Comparison of ENCODE assay signal across 8 cellular contexts in genomic region chr2:121804340-121804739, GRCh38. TPM values are rescaled to one million over a fixed set of nuclear protein-coding genes. Genes with fewer than 3 reads are reported as not detected.
A peak's percentile ranks its signal among the peaks of the same experiment; 100 is the strongest.
DNase-seq lines count a peak whose midpoint lies in the region; ATAC-seq, FAIRE-seq and TF ChIP-seq lines count a peak whose summit lies in the region.

No MANE protein-coding gene starts in this region.

- peaks cover 15% of the 10 kb centered on the region for H3K4me1 Mint-ChIP-seq in nephron progenitor cell

- peak; percentile 43 for DNase-seq in GM10266 (ENCODE audit: extremely low spot score)
- DNase-seq in NCI-H1436 (lab: John Stamatoyannopoulos, UW) = peak; percentile 63
- DNase-seq in SW480 (ENCODE audit: low spot score) = peak; percentile 26
- DNase-seq in D721Med (ENCODE audit: insufficient read length, low spot score) = no peak
- DNase-seq in hypothalamus (lab: John Stamatoyannopoulos, UW) = no peak
- DNase-seq in nephron progenitor cell = no peak
- no peak for DNase-seq in Right ventricle myocardium inferior (ENCODE audit: missing footprints)

- no peak overlapping the region for H3K4me3 Mint-ChIP-seq in nephron progenitor cell

- intact Hi-C loops in Right ventricle myocardium inferior (cut with DNase I) = no loop called here

- H3K36me3 Mint-ChIP-seq in nephron progenitor cell (ENCODE audit: low read depth) = peaks cover 9% of the 10 kb centered on the region

- ATAC-seq in HG02610 (IDR thresholded peaks at IDR 0.05; ENCODE audit: unreplicated experiment) (peak; percentile 64), Right ventricle myocardium inferior (no peak)

- no peak overlapping the region for H3K27ac Mint-ChIP-seq in nephron progenitor cell

- no peak for FAIRE-seq in D721Med (lab: Jason Lieb, UNC)

- H3K27me3 Mint-ChIP-seq in nephron progenitor cell (ENCODE audit: low read depth, poor library complexity) = peaks cover 17% of the 10 kb centered on the region

- H3K9me3 Mint-ChIP-seq in nephron progenitor cell = peaks cover 14% of the 10 kb centered on the region

- TF ChIP-seq CTCF in GM10266 (IDR thresholded peaks at IDR 0.05; ENCODE audit: control insufficient read depth, insufficient read depth, low read depth, missing control alignments) = no peak
- no peak for TF ChIP-seq CTCF in D721Med (IDR thresholded peaks at IDR 0.05; ENCODE audit: insufficient read depth, missing control alignments)
- TF ChIP-seq CTCF in nephron progenitor cell (IDR thresholded peaks at IDR 0.05) = no peak

RNA-seq across cellular contexts. Expression of gene TSN, which starts 48.9 kb away (rescaled TPM):
- total RNA-seq in Right ventricle myocardium inferior = 32.1 TPM

Comparison
In these comparisons a context has a peak if more than half of its experiments do, and no peak if none do; other contexts are left out.
1. DNase-seq: peak in GM10266 (single experiment), NCI-H1436 (single experiment) and SW480 (single experiment); none in D721Med (single experiment), hypothalamus (0 of 51), nephron progenitor cell (single experiment) and Right ventricle myocardium inferior (single experiment).